In genomic region chr20:8901237-8902025, GRCh38 we compare ENCODE assay signal across 1 cellular context.
TF ChIP-seq lines count a peak whose summit lies in the region.

No MANE protein-coding gene starts in this region.

TF ChIP-seq in IMR-90, 13 proteins besides CTCF, POLR2A, EP300 and RAD21 (continued from another document):
- no peak for TF ChIP-seq FOS (IDR thresholded peaks at IDR 0.05; ENCODE audit: low read depth, low read length)
- TF ChIP-seq SMC3 (IDR thresholded peaks at IDR 0.05; ENCODE audit: low read depth, low read length), result no peak
- no peak for TF ChIP-seq MAZ (IDR thresholded peaks at IDR 0.05; ENCODE audit: borderline replicate concordance, low read depth, low read length)
- no peak for TF ChIP-seq ELK1 (IDR thresholded peaks at IDR 0.05; ENCODE audit: borderline replicate concordance, low read depth, low read length)
- TF ChIP-seq BHLHE40 (IDR thresholded peaks at IDR 0.05; ENCODE audit: low read depth, low read length), result no peak
- no peak for TF ChIP-seq USF2 (IDR thresholded peaks at IDR 0.05; ENCODE audit: low read depth, low read length)
